Comparison of ENCODE assay signal across 24 cellular contexts in genomic region chr5:167725741-167726140, GRCh38.
DNase-seq lines count a peak whose midpoint lies in the region; ATAC-seq and TF ChIP-seq lines count a peak whose summit lies in the region.
"Had no signal": no experiment of that assay in that cellular context is flagged by ENCODE, and none has a peak within 500 bp of the region (broad histone marks: within the 10 kb centered on the region; RNA-seq: fewer than 3 reads in every experiment).

No MANE protein-coding gene starts in this region.

- no peak overlapping the region for H3K4me3 ChIP-seq in iPS-20b (ENCODE audit: low read length)
- H3K4me3 ChIP-seq in hepatocyte = no peak overlapping the region
- H3K4me3 ChIP-seq: GM12878, SK-N-MC had no signal

- peaks cover 6% of the 10 kb centered on the region for H3K27me3 Mint-ChIP-seq in WTC11 (ENCODE audit: low read depth)
- H3K27me3 Mint-ChIP-seq: B cell; CD8-positive, alpha-beta memory T cell had no signal

- WGBS in hepatocyte (ENCODE audit: low lambda C conversion rate, missing lambda C conversion rate) = 95% methylated on average over 7 of the region's 7 CpGs

- no peak overlapping the region for H3K27ac Mint-ChIP-seq in WTC11
- H3K27ac Mint-ChIP-seq: B cell; CD8-positive, alpha-beta memory T cell had no signal

- peaks cover 30% of the 10 kb centered on the region for H3K4me1 ChIP-seq in iPS-20b (ENCODE audit: insufficient read depth, low read length)
- H3K4me1 ChIP-seq in hepatocyte (ENCODE audit: insufficient read depth) = no peaks in the 10 kb centered on the region

- TF ChIP-seq CTCF in WTC11 (IDR thresholded peaks at IDR 0.05) (no peak), hepatocyte (IDR thresholded peaks at IDR 0.05; ENCODE audit: poor library complexity) (no peak)

- CTCF ChIA-PET in WTC11 (lab: Charles Lee) = interaction anchor here (1.6 to 2.3 kb wide), 2 partner anchors 322 to 351 kb away, joined by 4 to 10 read pairs; no protein-coding TSS in a partner anchor

- POLR2A ChIA-PET in WTC11 (lab: Charles Lee) = no interaction called here

- H3K9ac ChIP-seq in iPS-20b (ENCODE audit: low read depth, low read length) = no peak overlapping the region

- peak overlapping the region; percentile 29 for H3K27ac ChIP-seq in iPS-20b (ENCODE audit: low read length)
- no peak overlapping the region for H3K27ac ChIP-seq in hepatocyte
- H3K27ac ChIP-seq: C4-2B, SK-N-MC had no signal

- H3K36me3 ChIP-seq in iPS-20b (ENCODE audit: insufficient read depth, low read depth, low read length) (no peaks in the 10 kb centered on the region), hepatocyte (replicated peaks; ENCODE audit: insufficient read depth, low read depth) (no peaks in the 10 kb centered on the region)

- H3K36me3 Mint-ChIP-seq in WTC11 = 0 out of 2 replicates have a peak, but pooled peaks cover 2% of the 10 kb centered on the region
- H3K36me3 Mint-ChIP-seq: CD8-positive, alpha-beta memory T cell had no signal

- H3K27me3 ChIP-seq in iPS-20b (ENCODE audit: insufficient read depth, low read length) (no peaks in the 10 kb centered on the region), hepatocyte (no peaks in the 10 kb centered on the region)

- ATAC-seq in WTC11 = peak; percentile 41
- ATAC-seq: GM12878 had no signal

- H3K9me3 ChIP-seq in iPS-20b (ENCODE audit: insufficient read depth, low read depth, low read length) (no peaks in the 10 kb centered on the region), hepatocyte (ENCODE audit: low read depth) (no peaks in the 10 kb centered on the region)

- no peak overlapping the region for H3K4me2 ChIP-seq in hepatocyte

- no peaks in the 10 kb centered on the region for H3K9me3 Mint-ChIP-seq in WTC11

- H3K9me2 ChIP-seq in hepatocyte (replicated peaks; ENCODE audit: insufficient read depth) = no peaks in the 10 kb centered on the region

- H3K4me1 Mint-ChIP-seq in WTC11 = peaks cover 65% of the 10 kb centered on the region
- H3K4me1 Mint-ChIP-seq: B cell had no signal

- peak; percentile 2 for DNase-seq in NCI-H69 (lab: John Stamatoyannopoulos, UW)
- DNase-seq in WTC11 (ENCODE audit: low spot score) = no peak
- no peak for DNase-seq in cerebellar cortex (ENCODE audit: low spot score)
- no peak for DNase-seq in midbrain (lab: John Stamatoyannopoulos, UW)
- no peak for DNase-seq in globus pallidus (ENCODE audit: low spot score)
- DNase-seq in hepatocyte (ENCODE audit: low spot score) = no peak
- DNase-seq: CD8-positive, alpha-beta memory T cell; DMS 273 treated with DMSO at 0.1 percent for 48 hours; DMS79; EL; GDM1; H7; KBM-7; MM.1S; NCI-H1694 treated with DMSO at 0.1 percent for 48 hours; NCI-H2081; NCI-H2227 treated with DMSO at 0.1 percent for 48 hours; NCI-H510A; SIG-M5 had no signal

- H4K20me1 ChIP-seq in hepatocyte (ENCODE audit: insufficient read depth, poor library complexity, severe bottlenecking) = no peaks in the 10 kb centered on the region

- no peaks in the 10 kb centered on the region for H3K79me2 ChIP-seq in hepatocyte

- H2AFZ ChIP-seq in hepatocyte = no peak overlapping the region

- H3K4me3 Mint-ChIP-seq in WTC11 = no peak overlapping the region
- H3K4me3 Mint-ChIP-seq: B cell; CD8-positive, alpha-beta memory T cell had no signal

TF ChIP-seq in WTC11, 78 proteins besides CTCF, POLR2A, EP300 and RAD21:
- TF ChIP-seq TCF7 (CRISPR knock-in tag; IDR thresholded peaks at IDR 0.05; ENCODE audit: low read depth) = no peak
- no peak for TF ChIP-seq SMAD4 (CRISPR knock-in tag; IDR thresholded peaks at IDR 0.05)
- no peak for TF ChIP-seq AR (CRISPR knock-in tag; IDR thresholded peaks at IDR 0.05)
- no peak for TF ChIP-seq GABPB1 (CRISPR knock-in tag; IDR thresholded peaks at IDR 0.05)
- no peak for TF ChIP-seq MXD4 (CRISPR knock-in tag; IDR thresholded peaks at IDR 0.05; ENCODE audit: borderline replicate concordance)
- TF ChIP-seq ZSCAN18 (CRISPR knock-in tag; IDR thresholded peaks at IDR 0.05) = no peak
- TF ChIP-seq NFE2L1 (CRISPR knock-in tag; IDR thresholded peaks at IDR 0.05) = no peak
- TF ChIP-seq ZNF317 (CRISPR knock-in tag; IDR thresholded peaks at IDR 0.05; ENCODE audit: borderline replicate concordance, low read depth) = no peak
- no peak for TF ChIP-seq FOXP1 (CRISPR knock-in tag; IDR thresholded peaks at IDR 0.05; ENCODE audit: borderline replicate concordance)
- TF ChIP-seq OVOL2 (CRISPR knock-in tag; IDR thresholded peaks at IDR 0.05; ENCODE audit: borderline replicate concordance) = no peak
- TF ChIP-seq HMGA2 (CRISPR knock-in tag; IDR thresholded peaks at IDR 0.05) = no peak
- no peak for TF ChIP-seq SMAD3 (CRISPR knock-in tag; IDR thresholded peaks at IDR 0.05; ENCODE audit: borderline replicate concordance)
- TF ChIP-seq ATF3 (CRISPR knock-in tag; conservative IDR thresholded peaks at IDR 0.05) = no peak
- TF ChIP-seq AFF4 (CRISPR knock-in tag; IDR thresholded peaks at IDR 0.05; ENCODE audit: borderline replicate concordance) = no peak
- no peak for TF ChIP-seq RELA (CRISPR knock-in tag; IDR thresholded peaks at IDR 0.05; ENCODE audit: borderline replicate concordance)
